In genomic region chr9:95772320-95773060, GRCh38 we compare ENCODE assay signal across 1 cellular context.
TF ChIP-seq lines count a peak whose summit lies in the region.

No MANE protein-coding gene starts in this region.

TF ChIP-seq in HepG2, 621 proteins besides CTCF, POLR2A, EP300 and RAD21 (continued from another document and continues in another):
- peak; percentile 80 for TF ChIP-seq ZNF687 (CRISPR knock-in tag; IDR thresholded peaks at IDR 0.05)
- TF ChIP-seq CENPT (CRISPR knock-in tag; IDR thresholded peaks at IDR 0.05; ENCODE audit: low read depth): no peak
- no peak for TF ChIP-seq ZNF468 (CRISPR knock-in tag; IDR thresholded peaks at IDR 0.05)
- 0 out of 2 replicates have a peak, but pooled peaks have one; percentile 29 for TF ChIP-seq HMG20A (CRISPR knock-in tag; IDR thresholded peaks at IDR 0.05; ENCODE audit: borderline replicate concordance)
- TF ChIP-seq, protein P1, sequence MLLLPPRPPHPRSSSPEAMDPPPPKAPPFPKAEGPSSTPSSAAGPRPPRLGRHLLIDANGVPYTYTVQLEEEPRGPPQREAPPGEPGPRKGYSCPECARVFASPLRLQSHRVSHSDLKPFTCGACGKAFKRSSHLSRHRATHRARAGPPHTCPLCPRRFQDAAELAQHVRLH (CRISPR knock-in tag; IDR thresholded peaks at IDR 0.05; ENCODE audit: borderline replicate concordance, low read depth): no peak
- TF ChIP-seq ZNF839 (CRISPR knock-in tag; IDR thresholded peaks at IDR 0.05; ENCODE audit: borderline replicate concordance): no peak
- peak; percentile 61; the same call in 1 of the 2 replicates for TF ChIP-seq HIC2 (CRISPR knock-in tag; IDR thresholded peaks at IDR 0.05; ENCODE audit: low read depth)
- no peak for TF ChIP-seq HNF4G (IDR thresholded peaks at IDR 0.05; ENCODE audit: borderline replicate concordance, low read depth, low read length)
- no peak for TF ChIP-seq HNF4G (CRISPR knock-in tag; IDR thresholded peaks at IDR 0.05; ENCODE audit: borderline replicate concordance, low read depth)
- TF ChIP-seq ZNF891 (CRISPR knock-in tag; IDR thresholded peaks at IDR 0.05): no peak
- 0 out of 2 replicates have a peak, but pooled peaks have one; percentile 26 for TF ChIP-seq KAT8 (CRISPR knock-in tag; IDR thresholded peaks at IDR 0.05)
- TF ChIP-seq NFKBIZ (CRISPR knock-in tag; IDR thresholded peaks at IDR 0.05): no peak
- TF ChIP-seq BORCS8-MEF2B (CRISPR knock-in tag; IDR thresholded peaks at IDR 0.05): no peak
- TF ChIP-seq ZNF350 (CRISPR knock-in tag; IDR thresholded peaks at IDR 0.05; ENCODE audit: borderline replicate concordance, low read depth): peak; percentile 55; the same call in 1 of the 2 replicates
- TF ChIP-seq ZNF138 (CRISPR knock-in tag; IDR thresholded peaks at IDR 0.05; ENCODE audit: low read depth): no peak
- TF ChIP-seq, protein P2, sequence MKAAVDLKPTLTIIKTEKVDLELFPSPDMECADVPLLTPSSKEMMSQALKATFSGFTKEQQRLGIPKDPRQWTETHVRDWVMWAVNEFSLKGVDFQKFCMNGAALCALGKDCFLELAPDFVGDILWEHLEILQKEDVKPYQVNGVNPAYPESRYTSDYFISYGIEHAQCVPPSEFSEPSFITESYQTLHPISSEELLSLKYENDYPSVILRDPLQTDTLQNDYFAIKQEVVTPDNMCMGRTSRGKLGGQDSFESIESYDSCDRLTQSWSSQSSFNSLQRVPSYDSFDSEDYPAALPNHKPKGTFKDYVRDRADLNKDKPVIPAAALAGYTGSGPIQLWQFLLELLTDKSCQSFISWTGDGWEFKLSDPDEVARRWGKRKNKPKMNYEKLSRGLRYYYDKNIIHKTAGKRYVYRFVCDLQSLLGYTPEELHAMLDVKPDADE (CRISPR knock-in tag; IDR thresholded peaks at IDR 0.05): no peak
- TF ChIP-seq, protein P3, sequence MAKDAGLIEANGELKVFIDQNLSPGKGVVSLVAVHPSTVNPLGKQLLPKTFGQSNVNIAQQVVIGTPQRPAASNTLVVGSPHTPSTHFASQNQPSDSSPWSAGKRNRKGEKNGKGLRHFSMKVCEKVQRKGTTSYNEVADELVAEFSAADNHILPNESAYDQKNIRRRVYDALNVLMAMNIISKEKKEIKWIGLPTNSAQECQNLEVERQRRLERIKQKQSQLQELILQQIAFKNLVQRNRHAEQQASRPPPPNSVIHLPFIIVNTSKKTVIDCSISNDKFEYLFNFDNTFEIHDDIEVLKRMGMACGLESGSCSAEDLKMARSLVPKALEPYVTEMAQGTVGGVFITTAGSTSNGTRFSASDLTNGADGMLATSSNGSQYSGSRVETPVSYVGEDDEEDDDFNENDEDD (CRISPR knock-in tag; IDR thresholded peaks at IDR 0.05; ENCODE audit: borderline replicate concordance): no peak
- TF ChIP-seq, protein P4, sequence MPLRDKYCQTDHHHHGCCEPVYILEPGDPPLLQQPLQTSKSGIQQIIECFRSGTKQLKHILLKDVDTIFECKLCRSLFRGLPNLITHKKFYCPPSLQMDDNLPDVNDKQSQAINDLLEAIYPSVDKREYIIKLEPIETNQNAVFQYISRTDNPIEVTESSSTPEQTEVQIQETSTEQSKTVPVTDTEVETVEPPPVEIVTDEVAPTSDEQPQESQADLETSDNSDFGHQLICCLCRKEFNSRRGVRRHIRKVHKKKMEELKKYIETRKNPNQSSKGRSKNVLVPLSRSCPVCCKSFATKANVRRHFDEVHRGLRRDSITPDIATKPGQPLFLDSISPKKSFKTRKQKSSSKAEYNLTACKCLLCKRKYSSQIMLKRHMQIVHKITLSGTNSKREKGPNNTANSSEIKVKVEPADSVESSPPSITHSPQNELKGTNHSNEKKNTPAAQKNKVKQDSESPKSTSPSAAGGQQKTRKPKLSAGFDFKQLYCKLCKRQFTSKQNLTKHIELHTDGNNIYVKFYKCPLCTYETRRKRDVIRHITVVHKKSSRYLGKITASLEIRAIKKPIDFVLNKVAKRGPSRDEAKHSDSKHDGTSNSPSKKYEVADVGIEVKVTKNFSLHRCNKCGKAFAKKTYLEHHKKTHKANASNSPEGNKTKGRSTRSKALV (CRISPR knock-in tag; IDR thresholded peaks at IDR 0.05): 0 out of 2 replicates have a peak, but pooled peaks have one; percentile 20
- no peak for TF ChIP-seq ZNF772 (CRISPR knock-in tag; IDR thresholded peaks at IDR 0.05)
- no peak for TF ChIP-seq ELK4 (CRISPR knock-in tag; IDR thresholded peaks at IDR 0.05; ENCODE audit: borderline replicate concordance)
- TF ChIP-seq CENPX (CRISPR knock-in tag; IDR thresholded peaks at IDR 0.05): no peak
- no peak for TF ChIP-seq PCBP1 (IDR thresholded peaks at IDR 0.05; ENCODE audit: borderline replicate concordance, low read depth, low read length)
- TF ChIP-seq ZNF83 (CRISPR knock-in tag; IDR thresholded peaks at IDR 0.05; ENCODE audit: borderline replicate concordance): no peak
- TF ChIP-seq ZNF724P (CRISPR knock-in tag; IDR thresholded peaks at IDR 0.05; ENCODE audit: borderline replicate concordance): no peak
- TF ChIP-seq REPIN1 (CRISPR knock-in tag; IDR thresholded peaks at IDR 0.05; ENCODE audit: borderline replicate concordance, low read depth): no peak
- TF ChIP-seq REXO4 (CRISPR knock-in tag; IDR thresholded peaks at IDR 0.05; ENCODE audit: borderline replicate concordance): no peak
- TF ChIP-seq, protein P5, sequence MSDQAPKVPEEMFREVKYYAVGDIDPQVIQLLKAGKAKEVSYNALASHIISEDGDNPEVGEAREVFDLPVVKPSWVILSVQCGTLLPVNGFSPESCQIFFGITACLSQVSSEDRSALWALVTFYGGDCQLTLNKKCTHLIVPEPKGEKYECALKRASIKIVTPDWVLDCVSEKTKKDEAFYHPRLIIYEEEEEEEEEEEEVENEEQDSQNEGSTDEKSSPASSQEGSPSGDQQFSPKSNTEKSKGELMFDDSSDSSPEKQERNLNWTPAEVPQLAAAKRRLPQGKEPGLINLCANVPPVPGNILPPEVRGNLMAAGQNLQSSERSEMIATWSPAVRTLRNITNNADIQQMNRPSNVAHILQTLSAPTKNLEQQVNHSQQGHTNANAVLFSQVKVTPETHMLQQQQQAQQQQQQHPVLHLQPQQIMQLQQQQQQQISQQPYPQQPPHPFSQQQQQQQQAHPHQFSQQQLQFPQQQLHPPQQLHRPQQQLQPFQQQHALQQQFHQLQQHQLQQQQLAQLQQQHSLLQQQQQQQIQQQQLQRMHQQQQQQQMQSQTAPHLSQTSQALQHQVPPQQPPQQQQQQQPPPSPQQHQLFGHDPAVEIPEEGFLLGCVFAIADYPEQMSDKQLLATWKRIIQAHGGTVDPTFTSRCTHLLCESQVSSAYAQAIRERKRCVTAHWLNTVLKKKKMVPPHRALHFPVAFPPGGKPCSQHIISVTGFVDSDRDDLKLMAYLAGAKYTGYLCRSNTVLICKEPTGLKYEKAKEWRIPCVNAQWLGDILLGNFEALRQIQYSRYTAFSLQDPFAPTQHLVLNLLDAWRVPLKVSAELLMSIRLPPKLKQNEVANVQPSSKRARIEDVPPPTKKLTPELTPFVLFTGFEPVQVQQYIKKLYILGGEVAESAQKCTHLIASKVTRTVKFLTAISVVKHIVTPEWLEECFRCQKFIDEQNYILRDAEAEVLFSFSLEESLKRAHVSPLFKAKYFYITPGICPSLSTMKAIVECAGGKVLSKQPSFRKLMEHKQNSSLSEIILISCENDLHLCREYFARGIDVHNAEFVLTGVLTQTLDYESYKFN (CRISPR knock-in tag; conservative IDR thresholded peaks at IDR 0.05): peak; percentile 48; the same call in 1 of the 2 replicates
- TF ChIP-seq, protein P6, sequence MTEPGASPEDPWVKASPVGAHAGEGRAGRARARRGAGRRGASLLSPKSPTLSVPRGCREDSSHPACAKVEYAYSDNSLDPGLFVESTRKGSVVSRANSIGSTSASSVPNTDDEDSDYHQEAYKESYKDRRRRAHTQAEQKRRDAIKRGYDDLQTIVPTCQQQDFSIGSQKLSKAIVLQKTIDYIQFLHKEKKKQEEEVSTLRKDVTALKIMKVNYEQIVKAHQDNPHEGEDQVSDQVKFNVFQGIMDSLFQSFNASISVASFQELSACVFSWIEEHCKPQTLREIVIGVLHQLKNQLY (CRISPR knock-in tag; IDR thresholded peaks at IDR 0.05): no peak
- TF ChIP-seq ZNF235 (CRISPR knock-in tag; IDR thresholded peaks at IDR 0.05; ENCODE audit: borderline replicate concordance): no peak
- TF ChIP-seq RFX3 (CRISPR knock-in tag; IDR thresholded peaks at IDR 0.05): no peak
- TF ChIP-seq, protein P7, sequence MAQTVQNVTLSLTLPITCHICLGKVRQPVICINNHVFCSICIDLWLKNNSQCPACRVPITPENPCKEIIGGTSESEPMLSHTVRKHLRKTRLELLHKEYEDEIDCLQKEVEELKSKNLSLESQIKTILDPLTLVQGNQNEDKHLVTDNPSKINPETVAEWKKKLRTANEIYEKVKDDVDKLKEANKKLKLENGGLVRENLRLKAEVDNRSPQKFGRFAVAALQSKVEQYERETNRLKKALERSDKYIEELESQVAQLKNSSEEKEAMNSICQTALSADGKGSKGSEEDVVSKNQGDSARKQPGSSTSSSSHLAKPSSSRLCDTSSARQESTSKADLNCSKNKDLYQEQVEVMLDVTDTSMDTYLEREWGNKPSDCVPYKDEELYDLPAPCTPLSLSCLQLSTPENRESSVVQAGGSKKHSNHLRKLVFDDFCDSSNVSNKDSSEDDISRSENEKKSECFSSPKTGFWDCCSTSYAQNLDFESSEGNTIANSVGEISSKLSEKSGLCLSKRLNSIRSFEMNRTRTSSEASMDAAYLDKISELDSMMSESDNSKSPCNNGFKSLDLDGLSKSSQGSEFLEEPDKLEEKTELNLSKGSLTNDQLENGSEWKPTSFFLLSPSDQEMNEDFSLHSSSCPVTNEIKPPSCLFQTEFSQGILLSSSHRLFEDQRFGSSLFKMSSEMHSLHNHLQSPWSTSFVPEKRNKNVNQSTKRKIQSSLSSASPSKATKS (CRISPR knock-in tag; IDR thresholded peaks at IDR 0.05): no peak
- TF ChIP-seq NR2F2 (IDR thresholded peaks at IDR 0.05; ENCODE audit: borderline replicate concordance, low read depth): no peak
- no peak for TF ChIP-seq ZKSCAN5 (CRISPR knock-in tag; IDR thresholded peaks at IDR 0.05)
- no peak for TF ChIP-seq KDM5A (IDR thresholded peaks at IDR 0.05; ENCODE audit: borderline replicate concordance, low read length)
- no peak for TF ChIP-seq ZNF276 (CRISPR knock-in tag; IDR thresholded peaks at IDR 0.05; ENCODE audit: low read depth)
- TF ChIP-seq ZNF44 (CRISPR knock-in tag; IDR thresholded peaks at IDR 0.05): no peak
